In the genomic region with DNA sequence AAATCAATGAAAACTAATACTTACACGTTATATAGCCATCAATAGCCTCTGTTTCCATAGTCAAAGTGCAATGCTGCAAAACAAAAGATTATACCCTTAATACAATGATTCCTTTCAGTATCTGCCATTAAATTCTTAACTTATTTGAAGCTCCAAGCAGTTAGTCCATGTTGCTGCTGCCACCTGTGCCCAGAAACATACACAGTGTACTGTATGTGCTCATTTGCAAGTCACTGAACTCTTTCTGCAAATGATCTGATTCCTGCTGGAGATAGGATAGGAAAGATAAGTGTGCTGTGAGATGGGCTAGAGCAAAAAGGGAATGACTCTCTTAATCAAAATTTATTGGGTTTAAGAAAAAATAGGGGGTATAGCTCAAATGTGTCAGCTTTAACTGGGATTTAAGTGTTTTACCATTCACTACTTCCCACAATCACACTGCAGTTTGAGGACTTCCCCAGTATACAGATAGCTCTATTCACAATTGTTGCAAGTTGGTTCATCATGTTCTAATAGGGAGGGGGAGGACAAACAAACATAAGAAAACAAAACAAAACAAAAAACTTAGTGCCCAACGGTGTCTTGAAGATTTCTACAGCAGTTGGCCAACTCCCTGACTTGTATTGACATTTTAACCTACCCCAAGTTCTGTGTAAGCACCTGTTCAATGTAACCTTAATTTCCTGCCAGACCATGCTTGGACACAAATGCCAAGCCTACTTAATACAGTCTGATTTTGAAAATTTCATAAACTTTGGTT, we compare ENCODE assay signal across 8 cellular contexts. TPM values are rescaled to one million over a fixed set of nuclear protein-coding genes. Genes with fewer than 3 reads are reported as not detected.
DNase-seq lines count a peak whose midpoint lies in the region; ATAC-seq and TF ChIP-seq lines count a peak whose summit lies in the region.

No MANE protein-coding gene starts in this region.

- no peaks in the 10 kb centered on the region for H3K9me3 Mint-ChIP-seq in osteocyte (ENCODE audit: unreplicated experiment)

- no peaks in the 10 kb centered on the region for H3K27me3 Mint-ChIP-seq in osteocyte (ENCODE audit: unreplicated experiment)

- H3K36me3 Mint-ChIP-seq in osteocyte (ENCODE audit: unreplicated experiment): peaks cover 9% of the 10 kb centered on the region

- in situ Hi-C loops in KBM-7 (cut with MboI; ENCODE audit: low pct_unique_long_range_greater_than_20kb, low sequenced_read_pairs): no loop called here

- H3K4me3 ChIP-seq in GM08714 (ENCODE audit: low read length): peak overlapping the region; percentile 88
- H3K4me3 ChIP-seq in coronary artery: peak overlapping the region; percentile 95

- peak overlapping the region in 1 of 2 donors; percentile 0 for H3K27ac ChIP-seq in coronary artery

- H3K27ac Mint-ChIP-seq in osteocyte (ENCODE audit: unreplicated experiment): peak overlapping the region; percentile 91

- DNase-seq in KBM-7 (peak; percentile 59), coronary artery (ENCODE audit: low spot score) (no peak), osteocyte (ENCODE audit: extremely low spot score, unreplicated experiment) (no peak), amniotic stem cell (lab: John Stamatoyannopoulos, UW) (no peak)

- peak overlapping the region; percentile 89 for H3K4me3 Mint-ChIP-seq in osteocyte (ENCODE audit: unreplicated experiment)

- ATAC-seq in HG02870 (IDR thresholded peaks at IDR 0.05; ENCODE audit: unreplicated experiment) (no peak), GM19035 (IDR thresholded peaks at IDR 0.05; ENCODE audit: unreplicated experiment) (no peak), GM18867 (IDR thresholded peaks at IDR 0.05; ENCODE audit: unreplicated experiment) (no peak)

- peaks cover 49% of the 10 kb centered on the region for H3K4me1 Mint-ChIP-seq in osteocyte (ENCODE audit: unreplicated experiment)

- TF ChIP-seq CTCF in coronary artery (IDR thresholded peaks at IDR 0.05) (no peak), osteocyte (IDR thresholded peaks at IDR 0.05) (no peak)

RNA-seq across cellular contexts. Expression of a gene that starts 2.7 kb away (rescaled TPM):
- total RNA-seq in osteocyte: 16.7 and 18.9 TPM in 2 replicates
